ENCODE assay signal across 8 cellular contexts in genomic region chr9:125446581-125447094, GRCh38.
DNase-seq lines count a peak whose midpoint lies in the region; ATAC-seq and TF ChIP-seq lines count a peak whose summit lies in the region.
"Had no signal": no experiment of that assay in that cellular context is flagged by ENCODE, and none has a peak within 500 bp of the region (broad histone marks: within the 10 kb centered on the region; RNA-seq: fewer than 3 reads in every experiment).

No MANE protein-coding gene starts in this region.

- H3K9me3 ChIP-seq in HUES64 (ENCODE audit: insufficient read depth, low read depth, low read length) = no peaks in the 10 kb centered on the region
- H3K9me3 ChIP-seq in mesenchymal stem cell (ENCODE audit: control insufficient read depth, low read length) = no peaks in the 10 kb centered on the region
- H3K9me3 ChIP-seq in effector memory CD4-positive, alpha-beta T cell (ENCODE audit: control insufficient read depth, low read length) = no peaks in the 10 kb centered on the region

- no peak for TF ChIP-seq CTCF in nephron progenitor cell (IDR thresholded peaks at IDR 0.05)

- H2BK120ac ChIP-seq in mesenchymal stem cell (ENCODE audit: low read depth, low read length) = no peak overlapping the region

- no peak overlapping the region for H3K4ac ChIP-seq in mesenchymal stem cell (ENCODE audit: low read depth in 1 of 2, low read length in 2 of 2)

- H3K18ac ChIP-seq in mesenchymal stem cell (ENCODE audit: low read depth in 1 of 2, low read length in 2 of 2) = no peak overlapping the region

- H3K36me3 ChIP-seq in H7 (replicated peaks; ENCODE audit: control insufficient read depth, insufficient read depth, low read length) (no peaks in the 10 kb centered on the region), HUES64 (ENCODE audit: insufficient read depth, low read length) (0 out of 2 replicates have a peak, but pooled peaks cover 8% of the 10 kb centered on the region), mesenchymal stem cell (ENCODE audit: control insufficient read depth in 1 of 2, insufficient read depth in 2 of 2, low read depth in 1 of 2, low read length in 2 of 2) (peaks cover 50 to 59% of the 10 kb centered on the region in 2 experiments)
- H3K36me3 ChIP-seq in effector memory CD4-positive, alpha-beta T cell (ENCODE audit: control insufficient read depth, insufficient read depth, low read length) = peaks cover 8% of the 10 kb centered on the region

- H3K9ac ChIP-seq in HUES64 (ENCODE audit: low read depth, low read length) = no peak overlapping the region
- H3K9ac ChIP-seq in mesenchymal stem cell (ENCODE audit: low read length) = no peak overlapping the region

- peaks cover 19% of the 10 kb centered on the region for H3K79me1 ChIP-seq in mesenchymal stem cell (replicated peaks; ENCODE audit: low read length, poor library complexity, severe bottlenecking)

- no peak overlapping the region for H2AFZ ChIP-seq in mesenchymal stem cell (ENCODE audit: low read depth, low read length)

- no peak overlapping the region for H3K23ac ChIP-seq in mesenchymal stem cell (ENCODE audit: low read length in 2 of 2)

- no peak overlapping the region for H2BK15ac ChIP-seq in mesenchymal stem cell (ENCODE audit: low read depth, poor library complexity, severe bottlenecking)

- peak overlapping the region; percentile 92 for H3K27ac Mint-ChIP-seq in nephron progenitor cell

- WGBS in HUES64 = 77% methylated on average over 6 of the region's 6 CpGs
- 67% methylated on average over 5 of the region's 6 CpGs for WGBS in mesenchymal stem cell

- H3K4me3 ChIP-seq in H7 (ENCODE audit: insufficient read depth, low read depth, low read length) = no peak overlapping the region
- no peak overlapping the region for H3K4me3 ChIP-seq in HUES64 (ENCODE audit: low read length)
- no peak overlapping the region for H3K4me3 ChIP-seq in mesenchymal stem cell (ENCODE audit: insufficient read depth in 1 of 2, low read depth in 1 of 2, low read length in 2 of 2)
- no peak overlapping the region for H3K4me3 ChIP-seq in effector memory CD4-positive, alpha-beta T cell (ENCODE audit: insufficient read depth, low read depth, low read length, poor library complexity, severe bottlenecking)

- DNase-seq in H7 (peak; percentile 29), nephron progenitor cell (no peak), mesenchymal stem cell (no peak), mucosa of gallbladder (ENCODE audit: low spot score) (no peak)
- no peak for DNase-seq in effector memory CD4-positive, alpha-beta T cell
- DNase-seq: NCI-H2029 had no signal

- H3K27ac ChIP-seq in HUES64 (ENCODE audit: low read depth, low read length) (peak overlapping the region; percentile 22; the same call in 1 of the 2 replicates), mesenchymal stem cell (ENCODE audit: low read length, poor library complexity, severe bottlenecking) (no peak overlapping the region)
- no peak overlapping the region for H3K27ac ChIP-seq in effector memory CD4-positive, alpha-beta T cell (ENCODE audit: insufficient read depth, low read length, poor library complexity, severe bottlenecking)

- H3K36me3 Mint-ChIP-seq in nephron progenitor cell (ENCODE audit: low read depth) = peaks cover 10% of the 10 kb centered on the region

- H3K4me1 ChIP-seq in HUES64 (ENCODE audit: insufficient read depth, low read length) = no peaks in the 10 kb centered on the region; the same call in 1 of the 2 replicates
- peaks cover 8% of the 10 kb centered on the region for H3K4me1 ChIP-seq in mesenchymal stem cell (ENCODE audit: control insufficient read depth, insufficient read depth, low read depth, low read length)
- no peaks in the 10 kb centered on the region for H3K4me1 ChIP-seq in effector memory CD4-positive, alpha-beta T cell (ENCODE audit: control insufficient read depth, insufficient read depth, low read length, poor library complexity, severe bottlenecking)

- H2BK12ac ChIP-seq in mesenchymal stem cell (ENCODE audit: low read length in 2 of 2) = no peak overlapping the region

- peaks cover 42% of the 10 kb centered on the region for H3K4me1 Mint-ChIP-seq in nephron progenitor cell

- ATAC-seq in GM18909 (IDR thresholded peaks at IDR 0.05; ENCODE audit: poor library complexity, unreplicated experiment) = peak; percentile 96

- H3K4me3 Mint-ChIP-seq in nephron progenitor cell = no peak overlapping the region

- H3K27me3 Mint-ChIP-seq in nephron progenitor cell (ENCODE audit: low read depth, poor library complexity) = no peaks in the 10 kb centered on the region

- H4K8ac ChIP-seq in mesenchymal stem cell (ENCODE audit: low read length) = no peak overlapping the region

- H3K4me2 ChIP-seq in mesenchymal stem cell (ENCODE audit: low read length, poor library complexity, severe bottlenecking) = no peak overlapping the region

- no peak overlapping the region for H2AK5ac ChIP-seq in mesenchymal stem cell (ENCODE audit: low read length, severe bottlenecking)

- no peak overlapping the region for H4K91ac ChIP-seq in mesenchymal stem cell (ENCODE audit: low read length)

- H2BK5ac ChIP-seq in mesenchymal stem cell (ENCODE audit: low read depth, low read length, poor library complexity, severe bottlenecking) = no peak overlapping the region

- no peaks in the 10 kb centered on the region for H3K27me3 ChIP-seq in H7 (ENCODE audit: control insufficient read depth, insufficient read depth, low read length)
- H3K27me3 ChIP-seq in HUES64 (ENCODE audit: insufficient read depth, low read length) = no peaks in the 10 kb centered on the region
- H3K27me3 ChIP-seq in mesenchymal stem cell (ENCODE audit: control insufficient read depth in 1 of 2, insufficient read depth in 1 of 2, low read length in 2 of 2) = no peaks in the 10 kb centered on the region
- H3K27me3 ChIP-seq in effector memory CD4-positive, alpha-beta T cell (replicated peaks; ENCODE audit: control insufficient read depth, insufficient read depth, low read length, poor library complexity, severe bottlenecking) = no peaks in the 10 kb centered on the region

- H3K9me3 Mint-ChIP-seq in nephron progenitor cell = peaks cover 7% of the 10 kb centered on the region

- no peak overlapping the region for H3K14ac ChIP-seq in mesenchymal stem cell (ENCODE audit: low read length in 2 of 2)
